In the genomic region with DNA sequence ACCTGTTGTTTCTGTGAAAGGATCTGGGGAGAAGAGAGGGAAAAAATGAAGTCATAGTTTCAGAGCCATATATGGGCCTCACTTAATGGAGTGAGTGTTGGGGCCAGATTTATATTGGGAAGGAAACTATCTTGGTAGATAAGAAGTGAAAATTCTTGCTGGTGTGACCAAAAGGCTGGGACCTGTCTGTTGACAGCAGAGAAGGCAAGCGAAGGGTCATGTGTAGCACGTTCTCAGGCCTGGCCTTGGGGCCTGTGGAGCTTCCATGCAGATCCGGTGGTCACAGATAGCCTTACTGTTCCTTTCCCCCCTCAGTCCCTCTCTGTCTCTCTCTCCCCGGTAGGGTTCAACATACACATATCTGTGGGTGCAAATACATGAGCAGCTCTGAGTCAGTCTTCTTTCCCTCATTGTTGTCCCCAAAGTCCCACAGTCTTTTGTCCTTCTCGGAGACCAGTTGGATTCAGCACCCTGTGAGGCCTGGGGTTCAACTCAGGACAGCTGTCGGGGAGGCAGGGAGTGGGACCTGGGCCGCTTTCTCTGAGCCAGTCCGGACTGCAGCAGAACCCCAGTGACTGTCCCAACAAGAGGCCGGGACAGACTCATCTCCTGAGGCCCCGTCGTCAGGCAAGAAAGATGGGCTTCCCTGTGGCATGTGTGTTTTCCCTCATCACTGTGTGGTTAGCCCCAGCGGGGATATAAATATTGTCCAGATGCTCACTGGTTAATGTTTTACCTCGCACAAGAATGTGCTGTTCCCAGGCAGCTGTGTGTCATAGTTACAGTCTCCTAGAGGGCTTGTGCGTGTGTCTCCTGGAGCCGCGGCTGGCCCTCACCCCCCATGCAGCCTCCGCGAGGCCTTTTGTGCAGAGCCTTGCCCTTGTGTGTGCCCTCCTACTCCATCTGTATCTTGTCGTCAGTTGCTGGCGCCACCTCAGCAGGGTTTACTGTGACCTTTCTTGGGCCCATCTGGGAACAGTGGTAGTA, we compare ENCODE assay signal across 1 cellular context.
A peak's percentile ranks its signal among the peaks of the same experiment; 100 is the strongest.
TF ChIP-seq lines count a peak whose summit lies in the region.

No MANE protein-coding gene starts in this region.

TF ChIP-seq in HepG2, 621 proteins besides CTCF, POLR2A, EP300 and RAD21:
- TF ChIP-seq ZNF652 (CRISPR knock-in tag; IDR thresholded peaks at IDR 0.05; ENCODE audit: borderline replicate concordance, low read depth) (peak; percentile 87), ZNF687 (CRISPR knock-in tag; IDR thresholded peaks at IDR 0.05) (peak; percentile 20; the same call in 1 of the 2 replicates), NAIF1 (CRISPR knock-in tag; IDR thresholded peaks at IDR 0.05; ENCODE audit: borderline replicate concordance) (no peak), ZFP36L1 (CRISPR knock-in tag; IDR thresholded peaks at IDR 0.05) (no peak), MLLT10 (CRISPR knock-in tag; IDR thresholded peaks at IDR 0.05) (no peak), KDM1A (CRISPR knock-in tag; IDR thresholded peaks at IDR 0.05) (no peak), PAF1 (CRISPR knock-in tag; IDR thresholded peaks at IDR 0.05) (no peak), MED8 (CRISPR knock-in tag; IDR thresholded peaks at IDR 0.05; ENCODE audit: insufficient replicate concordance) (no peak)
- TF ChIP-seq, protein P1, sequence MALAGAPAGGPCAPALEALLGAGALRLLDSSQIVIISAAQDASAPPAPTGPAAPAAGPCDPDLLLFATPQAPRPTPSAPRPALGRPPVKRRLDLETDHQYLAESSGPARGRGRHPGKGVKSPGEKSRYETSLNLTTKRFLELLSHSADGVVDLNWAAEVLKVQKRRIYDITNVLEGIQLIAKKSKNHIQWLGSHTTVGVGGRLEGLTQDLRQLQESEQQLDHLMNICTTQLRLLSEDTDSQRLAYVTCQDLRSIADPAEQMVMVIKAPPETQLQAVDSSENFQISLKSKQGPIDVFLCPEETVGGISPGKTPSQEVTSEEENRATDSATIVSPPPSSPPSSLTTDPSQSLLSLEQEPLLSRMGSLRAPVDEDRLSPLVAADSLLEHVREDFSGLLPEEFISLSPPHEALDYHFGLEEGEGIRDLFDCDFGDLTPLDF (CRISPR knock-in tag; IDR thresholded peaks at IDR 0.05) = no peak
- TF ChIP-seq, protein P2, sequence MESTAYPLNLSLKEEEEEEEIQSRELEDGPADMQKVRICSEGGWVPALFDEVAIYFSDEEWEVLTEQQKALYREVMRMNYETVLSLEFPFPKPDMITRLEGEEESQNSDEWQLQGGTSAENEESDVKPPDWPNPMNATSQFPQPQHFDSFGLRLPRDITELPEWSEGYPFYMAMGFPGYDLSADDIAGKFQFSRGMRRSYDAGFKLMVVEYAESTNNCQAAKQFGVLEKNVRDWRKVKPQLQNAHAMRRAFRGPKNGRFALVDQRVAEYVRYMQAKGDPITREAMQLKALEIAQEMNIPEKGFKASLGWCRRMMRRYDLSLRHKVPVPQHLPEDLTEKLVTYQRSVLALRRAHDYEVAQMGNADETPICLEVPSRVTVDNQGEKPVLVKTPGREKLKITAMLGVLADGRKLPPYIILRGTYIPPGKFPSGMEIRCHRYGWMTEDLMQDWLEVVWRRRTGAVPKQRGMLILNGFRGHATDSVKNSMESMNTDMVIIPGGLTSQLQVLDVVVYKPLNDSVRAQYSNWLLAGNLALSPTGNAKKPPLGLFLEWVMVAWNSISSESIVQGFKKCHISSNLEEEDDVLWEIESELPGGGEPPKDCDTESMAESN (CRISPR knock-in tag; conservative IDR thresholded peaks at IDR 0.05) = no peak
- TF ChIP-seq, protein P3, sequence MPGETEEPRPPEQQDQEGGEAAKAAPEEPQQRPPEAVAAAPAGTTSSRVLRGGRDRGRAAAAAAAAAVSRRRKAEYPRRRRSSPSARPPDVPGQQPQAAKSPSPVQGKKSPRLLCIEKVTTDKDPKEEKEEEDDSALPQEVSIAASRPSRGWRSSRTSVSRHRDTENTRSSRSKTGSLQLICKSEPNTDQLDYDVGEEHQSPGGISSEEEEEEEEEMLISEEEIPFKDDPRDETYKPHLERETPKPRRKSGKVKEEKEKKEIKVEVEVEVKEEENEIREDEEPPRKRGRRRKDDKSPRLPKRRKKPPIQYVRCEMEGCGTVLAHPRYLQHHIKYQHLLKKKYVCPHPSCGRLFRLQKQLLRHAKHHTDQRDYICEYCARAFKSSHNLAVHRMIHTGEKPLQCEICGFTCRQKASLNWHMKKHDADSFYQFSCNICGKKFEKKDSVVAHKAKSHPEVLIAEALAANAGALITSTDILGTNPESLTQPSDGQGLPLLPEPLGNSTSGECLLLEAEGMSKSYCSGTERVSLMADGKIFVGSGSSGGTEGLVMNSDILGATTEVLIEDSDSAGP (CRISPR knock-in tag; IDR thresholded peaks at IDR 0.05; ENCODE audit: borderline replicate concordance) = no peak
